Comparison of ENCODE assay signal across 23 cellular contexts in genomic region chr15:97317163-97317562, GRCh38.
"Had no signal": no experiment of that assay in that cellular context is flagged by ENCODE, and none has a peak within 500 bp of the region (broad histone marks: within the 10 kb centered on the region; RNA-seq: fewer than 3 reads in every experiment).

No MANE protein-coding gene starts in this region.

- H3K9me3 ChIP-seq: esophagus muscularis mucosa, gastroesophageal sphincter, lower lobe of right lung, mucosa of descending colon had no signal

- FAIRE-seq: colon, endothelial cell of umbilical vein, frontal cortex, islet of Langerhans, keratinocyte had no signal

- H3K4me2 ChIP-seq: hepatocyte had no signal

- H3K27ac ChIP-seq: coronary artery, dorsolateral prefrontal cortex, esophagus muscularis mucosa, foreskin keratinocyte, gastroesophageal sphincter, heart left ventricle, hepatocyte, left lung, lower lobe of right lung had no signal

- H3K27ac Mint-ChIP-seq: mesothelial cell of epicardium had no signal

- H2AFZ ChIP-seq: hepatocyte had no signal

- DNase-seq: dermis blood vessel endothelial cell; dorsolateral prefrontal cortex; effector CD4-positive, alpha-beta T cell; effector memory CD4-positive, alpha-beta T cell; heart left ventricle; hypothalamus; left cardiac atrium; left lung; left ventricle myocardium superior; lower lobe of right lung; mesenchymal stem cell; mucosa of descending colon had no signal

- H3K4me3 ChIP-seq: coronary artery, dorsolateral prefrontal cortex, esophagus muscularis mucosa, gastroesophageal sphincter, heart left ventricle, hepatocyte, left lung, lower lobe of right lung, mucosa of descending colon had no signal

- H3K27me3 ChIP-seq: esophagus muscularis mucosa, foreskin keratinocyte, gastroesophageal sphincter, heart left ventricle, hepatocyte had no signal

- ATAC-seq: foreskin keratinocyte, gastroesophageal sphincter, heart left ventricle, left lung, left ventricle myocardium superior, lower lobe of right lung, mucosa of descending colon had no signal

- H3K4me1 ChIP-seq: foreskin keratinocyte, gastroesophageal sphincter, heart left ventricle, left lung, lower lobe of right lung had no signal

- H3K4me3 Mint-ChIP-seq: mesothelial cell of epicardium had no signal

- H3K36me3 ChIP-seq: esophagus muscularis mucosa, gastroesophageal sphincter, heart left ventricle, left lung, lower lobe of right lung had no signal

- H3K36me3 Mint-ChIP-seq: mesothelial cell of epicardium had no signal

- H3K79me2 ChIP-seq: hepatocyte had no signal
